ENCODE assay signal across 10 cellular contexts in the genomic region with DNA sequence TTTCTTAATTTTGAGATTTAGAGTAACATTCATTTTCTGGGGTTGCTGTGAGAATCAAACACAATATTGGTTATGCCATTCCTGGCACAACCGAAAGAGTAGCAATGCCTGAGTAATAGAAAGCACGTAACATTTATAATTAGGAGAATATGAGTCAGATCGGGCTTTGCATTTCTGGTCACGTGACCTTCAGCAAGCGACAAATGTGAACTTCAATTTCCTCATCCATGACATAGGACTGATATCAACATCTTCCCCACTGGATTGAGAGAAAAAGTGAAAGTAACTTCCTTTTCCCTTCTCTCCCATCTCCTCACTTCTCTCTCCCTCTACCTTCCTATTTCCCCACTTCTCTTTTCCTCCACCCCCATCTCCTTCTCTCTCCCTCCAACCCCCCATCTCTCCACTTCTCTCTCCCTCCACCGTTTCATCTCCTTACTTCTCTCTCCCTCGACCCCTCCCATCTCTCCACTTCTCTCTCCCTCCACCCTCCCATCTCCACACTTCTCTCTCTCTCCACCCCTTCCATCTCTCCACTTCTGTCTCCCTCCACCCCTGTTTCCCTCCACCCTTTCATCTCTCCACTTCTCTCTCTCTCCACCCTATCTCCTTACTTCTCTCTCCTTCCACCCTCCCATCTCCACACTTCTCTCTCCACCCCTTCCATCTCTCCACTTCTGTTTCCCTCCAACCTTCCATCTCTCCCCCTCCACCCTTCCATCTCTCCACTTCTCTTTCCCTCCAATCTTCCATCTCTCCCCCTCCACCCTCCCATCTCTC. TPM values are rescaled to one million over a fixed set of nuclear protein-coding genes. Genes with fewer than 3 reads are reported as not detected.
DNase-seq lines count a peak whose midpoint lies in the region; ATAC-seq, FAIRE-seq and TF ChIP-seq lines count a peak whose summit lies in the region.
"Had no signal": no experiment of that assay in that cellular context is flagged by ENCODE, and none has a peak within 500 bp of the region (broad histone marks: within the 10 kb centered on the region; RNA-seq: fewer than 3 reads in every experiment).

No MANE protein-coding gene starts in this region.

- no peak overlapping the region for H3K27ac ChIP-seq in keratinocyte (ENCODE audit: control insufficient read depth, insufficient read depth, low read length)

- no peaks in the 10 kb centered on the region for H3K36me3 ChIP-seq in keratinocyte (ENCODE audit: control insufficient read depth in 2 of 2, extremely low read depth in 1 of 2, insufficient read depth in 2 of 2, low read length in 2 of 2)

- H3K4me3 ChIP-seq in keratinocyte (ENCODE audit: control insufficient read depth in 2 of 3, extremely low read depth in 1 of 3, insufficient read depth in 2 of 3, low read depth in 1 of 3, low read length in 3 of 3), result peak overlapping the region in 2 of 3 experiments; percentile 18 to 62

- no peak for TF ChIP-seq POLR2A in GM12892 (IDR thresholded peaks at IDR 0.05; ENCODE audit: low read depth, low read length)

- peaks cover 16% of the 10 kb centered on the region for H3K4me1 ChIP-seq in keratinocyte (ENCODE audit: control insufficient read depth, extremely low read depth, insufficient read depth, low read length)

- no peaks in the 10 kb centered on the region for H3K79me2 ChIP-seq in keratinocyte (ENCODE audit: control insufficient read depth, insufficient read depth, low read length)

- no peaks in the 10 kb centered on the region for H4K20me1 ChIP-seq in keratinocyte (ENCODE audit: control insufficient read depth, extremely low read depth, insufficient read depth, low read length)

- no peak overlapping the region for H3K9ac ChIP-seq in keratinocyte (ENCODE audit: control insufficient read depth, extremely low read depth, insufficient read depth, low read length)

- no peaks in the 10 kb centered on the region for H3K9me3 ChIP-seq in keratinocyte (ENCODE audit: control insufficient read depth, low read depth, low read length)

- TF ChIP-seq CTCF in keratinocyte (optimal IDR thresholded peaks at IDR 0.05 in 1 of 3, IDR thresholded peaks at IDR 0.05 in 1 of 3, conservative IDR thresholded peaks at IDR 0.05 in 1 of 3; ENCODE audit: extremely low read depth in 1 of 3, insufficient read depth in 2 of 3, low read length in 3 of 3), result no peak

- peak; percentile 36 for FAIRE-seq in GM12892 (lab: Jason Lieb, UNC)
- no peak for FAIRE-seq in RCC 7860 (lab: Jason Lieb, UNC)
- peak; percentile 59 for FAIRE-seq in keratinocyte (lab: Jason Lieb, UNC)

- peak overlapping the region; percentile 81 for H3K4me2 ChIP-seq in keratinocyte (ENCODE audit: control insufficient read depth, extremely low read depth, insufficient read depth, low read depth, low read length)

- H2AFZ ChIP-seq in keratinocyte (ENCODE audit: control insufficient read depth, low read length), result peak overlapping the region; percentile 75

- ATAC-seq in HG03439 (IDR thresholded peaks at IDR 0.05; ENCODE audit: unreplicated experiment), result no peak

- H3K9me1 ChIP-seq in keratinocyte (ENCODE audit: control insufficient read depth, extremely low read depth, insufficient read depth, low read length), result no peaks in the 10 kb centered on the region

- no peaks in the 10 kb centered on the region for H3K27me3 ChIP-seq in keratinocyte (ENCODE audit: control insufficient read depth, extremely low read depth, insufficient read depth, low read length)

- DNase-seq in AG08395 (ENCODE audit: low spot score) (peak; percentile 71), GM12892 (ENCODE audit: insufficient read length) (no peak), RCC 7860 (ENCODE audit: low spot score) (peak; percentile 36), keratinocyte (ENCODE audit: low read depth, low spot score) (no peak), DMS114 treated with DMSO at 0.1 percent for 48 hours (lab: John Stamatoyannopoulos, UW; ENCODE audit: unreplicated experiment) (no peak), OCI-M2 (lab: John Stamatoyannopoulos, UW; ENCODE audit: unreplicated experiment) (no peak)
- no peak for DNase-seq in activated CD4-positive, alpha-beta T cell treated with anti-CD3 and anti-CD28 coated beads, Interleukin-2, amount 50 U/mL, for 4 hours
- DNase-seq: activated B cell treated with CpG ODN at 0.5 μM for 24 hours, NCI-H345 had no signal

- dilution Hi-C loops in keratinocyte (cut with MboI; ENCODE audit: extremely low pct_ligation_motif_present, low sequenced_read_pairs), result no loop called here

RNA-seq across cellular contexts. Expression of a gene that starts 33.5 kb away (rescaled TPM):
- 33.3 TPM for polyA plus RNA-seq in GM12892 (2012; ENCODE audit: missing spikeins)
- polyA plus RNA-seq in keratinocyte, result 83.9 to 104 TPM (median 94.8 TPM) in 3 replicates
- 18.2 TPM for polyA plus RNA-seq in keratinocyte (2011; ENCODE audit: low read depth)
- polyA plus RNA-seq in keratinocyte (2011; cell fraction: cytosol; rRNA removed), result 61.3 and 85.6 TPM in 2 replicates
- 89.6 and 93.0 TPM in 2 replicates for polyA plus RNA-seq in keratinocyte (2011; cell fraction: nucleus; rRNA removed)
- 29.4 and 45.9 TPM in 2 replicates for polyA plus RNA-seq in keratinocyte (2012; ENCODE audit: low replicate concordance)
- polyA minus RNA-seq in keratinocyte, result 45.3 to 100 TPM (median 75.5 TPM) in 3 replicates
- polyA minus RNA-seq in keratinocyte (2011; cell fraction: cytosol; rRNA and poly(A)+ RNA removed), result 56.2 TPM
- polyA minus RNA-seq in keratinocyte (2011; cell fraction: nucleus; rRNA and poly(A)+ RNA removed), result 38.5 and 56.8 TPM in 2 replicates

RNA-seq across cellular contexts. Expression of a gene that starts 47.5 kb away (rescaled TPM):
- polyA plus RNA-seq in GM12892 (2012; ENCODE audit: missing spikeins), result 1.5 TPM
- 1.0 to 2.5 TPM (median 1.6 TPM) in 3 replicates for polyA plus RNA-seq in keratinocyte
- 1.8 TPM for polyA plus RNA-seq in keratinocyte (2011; ENCODE audit: low read depth)
- polyA plus RNA-seq in keratinocyte (2011; cell fraction: cytosol; rRNA removed), result 2.0 and 2.3 TPM in 2 replicates
- 6.0 and 6.5 TPM in 2 replicates for polyA plus RNA-seq in keratinocyte (2011; cell fraction: nucleus; rRNA removed)
- 2.2 and 3.4 TPM in 2 replicates for polyA plus RNA-seq in keratinocyte (2012; ENCODE audit: low replicate concordance)
- 1.1 to 6.0 TPM (median 2.4 TPM) in 3 replicates for polyA minus RNA-seq in keratinocyte
- 2.7 TPM for polyA minus RNA-seq in keratinocyte (2011; cell fraction: cytosol; rRNA and poly(A)+ RNA removed)
- polyA minus RNA-seq in keratinocyte (2011; cell fraction: nucleus; rRNA and poly(A)+ RNA removed), result 5.1 and 6.5 TPM in 2 replicates

Comparison
In these comparisons a context has a peak if more than half of its experiments do, and no peak if none do; other contexts are left out.
1. DNase-seq: peak in AG08395 (single experiment) and RCC 7860 (single experiment); none in GM12892 (single experiment), keratinocyte (single experiment), DMS114 treated with DMSO at 0.1 percent for 48 hours (single experiment), activated CD4-positive, alpha-beta T cell treated with anti-CD3 and anti-CD28 coated beads, Interleukin-2, amount 50 U/mL, for 4 hours (0 of 2) and OCI-M2 (single experiment).